Comparison of ENCODE assay signal across 13 cellular contexts in genomic region chr11:12418019-12418611, GRCh38. TPM values are rescaled to one million over a fixed set of nuclear protein-coding genes. Genes with fewer than 3 reads are reported as not detected.
DNase-seq lines count a peak whose midpoint lies in the region; ATAC-seq and TF ChIP-seq lines count a peak whose summit lies in the region.
"Had no signal": no experiment of that assay in that cellular context is flagged by ENCODE, and none has a peak within 500 bp of the region (broad histone marks: within the 10 kb centered on the region; RNA-seq: fewer than 3 reads in every experiment).

No MANE protein-coding gene starts in this region.

- H4K20me1 ChIP-seq in SK-N-SH (ENCODE audit: insufficient read depth), result no peaks in the 10 kb centered on the region

- WGBS in SK-N-SH (ENCODE audit: low lambda C conversion rate), result 88% methylated on average over 5 of the region's 9 CpGs
- 80 to 81% methylated on average over 9 of the region's 9 CpGs for WGBS in aorta, 2 donors

- no peaks in the 10 kb centered on the region for H3K4me1 Mint-ChIP-seq in Caco-2 (ENCODE audit: low read depth, unreplicated experiment)
- H3K4me1 Mint-ChIP-seq: activated B cell treated with CpG ODN at 0.5 μM for 24 hours had no signal

- DNase-seq in EH (ENCODE audit: low read depth) (peak; percentile 97), SK-N-SH (no peak), left cardiac atrium (peak; percentile 38), Caco-2 (no peak), NCI-H748 treated with DMSO at 0.1 percent for 48 hours (lab: John Stamatoyannopoulos, UW) (no peak), aorta (no peak)
- DNase-seq: activated B cell treated with CpG ODN at 0.5 μM for 24 hours; CD4-positive, CD25-positive, alpha-beta regulatory T cell; posterior cingulate gyrus had no signal

- no peaks in the 10 kb centered on the region for H3K27me3 ChIP-seq in SK-N-SH (ENCODE audit: insufficient read depth)
- no peaks in the 10 kb centered on the region for H3K27me3 ChIP-seq in Caco-2 (replicated peaks; ENCODE audit: control insufficient read depth, insufficient read depth, low read length)
- H3K27me3 ChIP-seq in aorta (ENCODE audit: control insufficient read depth in 1 of 2, insufficient read depth in 2 of 2, low read length in 1 of 2), result no peaks in the 10 kb centered on the region
- H3K27me3 ChIP-seq: cardiac muscle cell had no signal

- no peak overlapping the region for H3K9ac ChIP-seq in SK-N-SH

- no peak overlapping the region for H2AFZ ChIP-seq in SK-N-SH (ENCODE audit: low read depth)

- intact Hi-C loops in left cardiac atrium (cut with DNase I) (loop anchor here in 1 of 2 donors (5.0 to 10.0 kb wide), 2 partner anchors 49 to 177 kb away; no protein-coding TSS in a partner anchor), Caco-2 (cut with micrococcal nuclease; ENCODE audit: unreplicated experiment) (loop anchor here (10.0 kb wide), 1 partner anchor 267 kb away; no protein-coding TSS in a partner anchor), aorta (cut with DNase I) (loop anchor here in 1 of 2 donors (10.0 kb wide), 1 partner anchor 477 kb away; no protein-coding TSS in a partner anchor)

- H3K36me3 Mint-ChIP-seq in Caco-2 (ENCODE audit: insufficient read depth, unreplicated experiment), result no peaks in the 10 kb centered on the region
- H3K36me3 Mint-ChIP-seq: CD4-positive, CD25-positive, alpha-beta regulatory T cell had no signal

- TF ChIP-seq CTCF in SK-N-SH (IDR thresholded peaks at IDR 0.05), result no peak
- no peak for TF ChIP-seq CTCF in Caco-2 (IDR thresholded peaks at IDR 0.05; ENCODE audit: insufficient read depth in 1 of 2, low read depth in 1 of 2, low read length in 1 of 2, severe bottlenecking in 1 of 2, unreplicated experiment in 1 of 2)

- CTCF ChIA-PET in SK-N-SH (lab: Yijun Ruan, JAX) (no interaction called here), Caco-2 (lab: Charles Lee) (no interaction called here)

- H3K4me3 ChIP-seq in SK-N-SH (ENCODE audit: low read depth in 2 of 2, low read length in 1 of 2) (no peak overlapping the region), skin epidermis (no peak overlapping the region), Caco-2 (ENCODE audit: low read depth, low read length) (no peak overlapping the region), aorta (ENCODE audit: low read length in 2 of 2) (no peak overlapping the region)
- H3K4me3 ChIP-seq: cardiac muscle cell had no signal

- H3K9me3 Mint-ChIP-seq in Caco-2 (ENCODE audit: unreplicated experiment), result no peaks in the 10 kb centered on the region
- H3K9me3 Mint-ChIP-seq: activated B cell treated with CpG ODN at 0.5 μM for 24 hours had no signal

- H3K4me3 Mint-ChIP-seq in Caco-2 (ENCODE audit: unreplicated experiment), result no peak overlapping the region
- H3K4me3 Mint-ChIP-seq: activated B cell treated with CpG ODN at 0.5 μM for 24 hours; CD4-positive, CD25-positive, alpha-beta regulatory T cell had no signal

- no peaks in the 10 kb centered on the region for H3F3A ChIP-seq in SK-N-SH (replicated peaks; ENCODE audit: insufficient read depth)

- H3K79me2 ChIP-seq in SK-N-SH (ENCODE audit: insufficient read depth), result peaks cover 96% of the 10 kb centered on the region

- H3K27ac ChIP-seq in SK-N-SH (ENCODE audit: low read depth in 2 of 2, low read length in 1 of 2), result peak overlapping the region; percentile 18 to 47; a peak in 2 of 4 replicates
- H3K27ac ChIP-seq in skin epidermis, result peak overlapping the region in 14 of 21 experiments; percentile 6 to 63 (median 43)
- H3K27ac ChIP-seq in aorta (ENCODE audit: low read depth in 1 of 2, low read length in 2 of 2), result no peak overlapping the region
- H3K27ac ChIP-seq: cardiac muscle cell had no signal

- H3K27ac Mint-ChIP-seq in Caco-2 (ENCODE audit: unreplicated experiment), result no peak overlapping the region
- H3K27ac Mint-ChIP-seq: activated B cell treated with CpG ODN at 0.5 μM for 24 hours; CD4-positive, CD25-positive, alpha-beta regulatory T cell had no signal

- H3K36me3 ChIP-seq in SK-N-SH (replicated peaks in 1 of 2; ENCODE audit: control insufficient read depth in 1 of 2, insufficient read depth in 2 of 2, low read length in 1 of 2) (peaks cover 0 to 5% of the 10 kb centered on the region in 2 experiments), Caco-2 (ENCODE audit: control insufficient read depth, insufficient read depth, low read length) (no peaks in the 10 kb centered on the region), aorta (ENCODE audit: control insufficient read depth in 1 of 2, insufficient read depth in 2 of 2, low read length in 1 of 2) (no peaks in the 10 kb centered on the region)
- H3K36me3 ChIP-seq: cardiac muscle cell had no signal

- peak; percentile 67 to 90 for ATAC-seq in left cardiac atrium
- no peak for ATAC-seq in aorta (ENCODE audit: low FRiP score)
- ATAC-seq in GM21526 (IDR thresholded peaks at IDR 0.05; ENCODE audit: low FRiP score, unreplicated experiment), result no peak
- ATAC-seq: left lobe of liver had no signal

- BruUV-seq in Caco-2 (replicated peaks; lab: Mats Ljungman, UMichigan), result no TSS peak

- no peak for TF ChIP-seq RAD21 in SK-N-SH (IDR thresholded peaks at IDR 0.05; ENCODE audit: low read length)

- POLR2A ChIA-PET in SK-N-SH (lab: Yijun Ruan, JAX) (no interaction called here), Caco-2 (lab: Charles Lee) (no interaction called here)

- H3K9me3 ChIP-seq in SK-N-SH, result no peaks in the 10 kb centered on the region
- H3K9me3 ChIP-seq in Caco-2, result no peaks in the 10 kb centered on the region
- H3K9me3 ChIP-seq in aorta (ENCODE audit: control insufficient read depth, low read length), result no peaks in the 10 kb centered on the region

- no peak for TF ChIP-seq EP300 in SK-N-SH (IDR thresholded peaks at IDR 0.05; ENCODE audit: borderline replicate concordance in 1 of 2, low read depth in 1 of 2, low read length in 1 of 2)

- H3K4me1 ChIP-seq in SK-N-SH (ENCODE audit: control insufficient read depth in 1 of 2, insufficient read depth in 2 of 2, low read depth in 1 of 2, low read length in 1 of 2), result peaks cover 20 to 27% of the 10 kb centered on the region in 2 experiments
- H3K4me1 ChIP-seq in Caco-2, result no peaks in the 10 kb centered on the region
- peaks cover 1 to 9% of the 10 kb centered on the region in 2 donors for H3K4me1 ChIP-seq in aorta (ENCODE audit: control insufficient read depth in 1 of 2, insufficient read depth in 2 of 2, low read length in 2 of 2)

- H3K4me2 ChIP-seq in SK-N-SH, result 0 out of 2 replicates have a peak overlapping the region, but pooled peaks have one; percentile 14

- no peaks in the 10 kb centered on the region for H3K27me3 Mint-ChIP-seq in Caco-2 (ENCODE audit: insufficient read depth, unreplicated experiment)

- H3K9me2 ChIP-seq in SK-N-SH, result no peaks in the 10 kb centered on the region

TF ChIP-seq in SK-N-SH, 30 proteins besides CTCF, POLR2A, EP300 and RAD21 (continues in another document):
- TF ChIP-seq JUND (IDR thresholded peaks at IDR 0.05), result no peak
- TF ChIP-seq USF1 (IDR thresholded peaks at IDR 0.05; ENCODE audit: borderline replicate concordance, low read depth), result no peak
- TF ChIP-seq ZBTB33 (IDR thresholded peaks at IDR 0.05; ENCODE audit: borderline replicate concordance, low read depth), result no peak
- no peak for TF ChIP-seq RFX5 (IDR thresholded peaks at IDR 0.05; ENCODE audit: low read length)
- no peak for TF ChIP-seq YY1 (IDR thresholded peaks at IDR 0.05; ENCODE audit: low read depth)
- no peak for TF ChIP-seq FOSL2 (IDR thresholded peaks at IDR 0.05; ENCODE audit: borderline replicate concordance, low read depth)
- TF ChIP-seq TCF12 (IDR thresholded peaks at IDR 0.05), result no peak
- no peak for TF ChIP-seq MEF2A (IDR thresholded peaks at IDR 0.05; ENCODE audit: borderline replicate concordance, low read depth)
- no peak for TF ChIP-seq TEAD4 (IDR thresholded peaks at IDR 0.05; ENCODE audit: borderline replicate concordance, insufficient read depth)
- TF ChIP-seq USF2 (IDR thresholded peaks at IDR 0.05; ENCODE audit: borderline replicate concordance, low read depth, low read length), result no peak
- TF ChIP-seq RCOR1 (IDR thresholded peaks at IDR 0.05; ENCODE audit: low read length), result no peak

RNA-seq across cellular contexts. Expression of gene PARVA, which starts 40.7 kb away (rescaled TPM):
- polyA plus RNA-seq in SK-N-SH (2012; rRNA removed) (27.6 and 31.6 TPM in 2 replicates), aorta (10 to 100 TPM; 30.4 to 50.6 TPM)
- 32.5 and 35.2 TPM in 2 replicates for polyA plus RNA-seq in SK-N-SH (2012; cell fraction: cytosol; rRNA removed)
- polyA plus RNA-seq in SK-N-SH (2012; cell fraction: nucleus; rRNA removed), result 14.6 and 24.9 TPM in 2 replicates
- total RNA-seq in left cardiac atrium (100 to 1,000 TPM in 1 of 2 donors, 10 to 100 TPM in 1; 66.5 to 105 TPM), Caco-2 (2022) (37.6 and 45.3 TPM in 2 replicates), aorta (100 to 1,000 TPM; 137 to 159 TPM)
- total RNA-seq: activated B cell treated with CpG ODN at 0.5 μM for 24 hours had no signal

Comparison
In these comparisons a context has a peak if more than half of its experiments do, and no peak if none do; other contexts are left out.
1. DNase-seq: peak in EH (single experiment) and left cardiac atrium (single experiment); none in SK-N-SH (single experiment), Caco-2 (0 of 2), NCI-H748 treated with DMSO at 0.1 percent for 48 hours (single experiment) and aorta (0 of 2).
2. H3K27ac ChIP-seq: peak in SK-N-SH (2 of 2) and skin epidermis (14 of 21); none in aorta (0 of 2).
3. ATAC-seq: peak in left cardiac atrium (2 of 2); none in aorta (single experiment) and GM21526 (single experiment).